In the genomic region with DNA sequence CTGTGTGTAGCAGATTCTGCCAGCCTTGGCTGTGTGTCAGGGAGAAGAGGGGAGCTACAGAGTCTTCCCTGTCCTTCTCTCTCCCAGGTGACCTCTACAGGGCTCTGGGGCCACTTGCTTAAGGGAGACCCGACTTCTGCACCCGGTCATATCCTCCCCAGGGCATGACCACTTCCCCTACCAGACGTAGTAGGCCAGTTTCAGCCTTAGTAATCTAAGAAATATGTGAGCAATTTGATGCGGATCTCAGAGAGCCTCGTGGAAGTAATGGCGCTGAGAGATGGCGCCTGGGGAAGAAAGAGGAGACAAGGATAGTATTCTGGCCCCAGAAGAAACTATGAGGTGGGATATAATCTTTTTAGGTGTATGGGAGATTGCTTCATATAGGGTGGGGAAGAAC, we compare ENCODE assay signal across 9 cellular contexts. TPM values are rescaled to one million over a fixed set of nuclear protein-coding genes. Genes with fewer than 3 reads are reported as not detected.
DNase-seq lines count a peak whose midpoint lies in the region; ATAC-seq, FAIRE-seq and TF ChIP-seq lines count a peak whose summit lies in the region.
"Had no signal": no experiment of that assay in that cellular context is flagged by ENCODE, and none has a peak within 500 bp of the region (broad histone marks: within the 10 kb centered on the region; RNA-seq: fewer than 3 reads in every experiment).

No MANE protein-coding gene starts in this region.

- no peaks in the 10 kb centered on the region for H4K20me1 ChIP-seq in smooth muscle cell (ENCODE audit: low read depth)

- 29% methylated on average over 7 of the region's 7 CpGs for WGBS in smooth muscle cell (ENCODE audit: low lambda C conversion rate)

- no peak for ATAC-seq in GM18520 (IDR thresholded peaks at IDR 0.05; ENCODE audit: unreplicated experiment)
- no peak for ATAC-seq in HG03280 (IDR thresholded peaks at IDR 0.05; ENCODE audit: unreplicated experiment)

- no peaks in the 10 kb centered on the region for H3K27me3 ChIP-seq in smooth muscle cell (ENCODE audit: low read depth)

- no peak for FAIRE-seq in GM12891 (lab: Jason Lieb, UNC)

- H3K9me3 ChIP-seq in smooth muscle cell (replicated peaks; ENCODE audit: low read depth): no peaks in the 10 kb centered on the region

- H3K9ac ChIP-seq in smooth muscle cell (ENCODE audit: low read depth): peak overlapping the region; percentile 79

- no peak overlapping the region for H3K4me3 ChIP-seq in fibroblast of villous mesenchyme (ENCODE audit: low read depth, low read length)
- no peak overlapping the region for H3K4me3 ChIP-seq in smooth muscle cell

- no peaks in the 10 kb centered on the region for H3K36me3 ChIP-seq in smooth muscle cell (ENCODE audit: low read depth)

- H3K4me1 ChIP-seq in smooth muscle cell (ENCODE audit: low read depth): peaks cover 11% of the 10 kb centered on the region

- no peak for TF ChIP-seq CTCF in fibroblast of villous mesenchyme (IDR thresholded peaks at IDR 0.05; ENCODE audit: insufficient read depth, low read depth, low read length)
- TF ChIP-seq CTCF in smooth muscle cell (IDR thresholded peaks at IDR 0.05; ENCODE audit: borderline replicate concordance, insufficient read depth, poor library complexity, severe bottlenecking): no peak

- no peak for TF ChIP-seq POLR2A in GM12891 (IDR thresholded peaks at IDR 0.05; ENCODE audit: low read depth, low read length)

- H3F3A ChIP-seq in smooth muscle cell (ENCODE audit: low read depth): no peaks in the 10 kb centered on the region

- H3K79me2 ChIP-seq in smooth muscle cell (ENCODE audit: low read depth): no peaks in the 10 kb centered on the region

- DNase-seq in GM12891 (ENCODE audit: insufficient read length, low spot score) (no peak), SW 1271 (lab: John Stamatoyannopoulos, UW) (peak; percentile 33 to 73), fibroblast of villous mesenchyme (ENCODE audit: low read depth) (peak; percentile 76), smooth muscle cell (lab: John Stamatoyannopoulos, UW; ENCODE audit: unreplicated experiment) (no peak), T-helper 9 cell (no peak), NCI-H345 (lab: John Stamatoyannopoulos, UW) (no peak)
- DNase-seq: RPMI8226 had no signal

- H3K4me2 ChIP-seq in smooth muscle cell: peak overlapping the region; percentile 73

- peak overlapping the region; percentile 74 for H3K27ac ChIP-seq in smooth muscle cell (ENCODE audit: low read depth)

- H2AFZ ChIP-seq in smooth muscle cell (ENCODE audit: low read depth): peak overlapping the region; percentile 26

TF ChIP-seq in GM12891, 5 proteins besides CTCF, POLR2A, EP300 and RAD21:
- TF ChIP-seq POU2F2 (IDR thresholded peaks at IDR 0.05; ENCODE audit: low read depth, low read length): no peak
- peak; percentile 57 for TF ChIP-seq SPI1 (IDR thresholded peaks at IDR 0.05; ENCODE audit: low read depth, low read length)

RNA-seq across cellular contexts. Expression of a gene that starts 41.9 kb away (rescaled TPM):
- 0.30 TPM for polyA plus RNA-seq in GM12891 (2012; ENCODE audit: low read depth, missing spikeins)
- 29.6 and 30.2 TPM in 2 replicates for total RNA-seq in fibroblast of villous mesenchyme
- total RNA-seq in smooth muscle cell: 2.3 TPM in 2 replicates
- 1.8 and 1.9 TPM in 2 replicates for polyA plus RNA-seq in smooth muscle cell

Comparison
In these comparisons a context has a peak if more than half of its experiments do, and no peak if none do; other contexts are left out.
1. DNase-seq: peak in SW 1271 (2 of 2) and fibroblast of villous mesenchyme (single experiment); none in GM12891 (single experiment), smooth muscle cell (single experiment), T-helper 9 cell (single experiment) and NCI-H345 (single experiment).